In genomic region chr11:69840371-69841169, GRCh38 we compare ENCODE assay signal across 17 cellular contexts. TPM values are rescaled to one million over a fixed set of nuclear protein-coding genes. Genes with fewer than 3 reads are reported as not detected.
A peak's percentile ranks its signal among the peaks of the same experiment; 100 is the strongest.
DNase-seq lines count a peak whose midpoint lies in the region; ATAC-seq and TF ChIP-seq lines count a peak whose summit lies in the region.
"Had no signal": no experiment of that assay in that cellular context is flagged by ENCODE, and none has a peak within 500 bp of the region (broad histone marks: within the 10 kb centered on the region; RNA-seq: fewer than 3 reads in every experiment).

No MANE protein-coding gene starts in this region.

- intact Hi-C loops in A673 (cut with micrococcal nuclease; ENCODE audit: unreplicated experiment), result no loop called here

- no TSS peak for BruUV-seq in A673 (replicated peaks; lab: Mats Ljungman, UMichigan)

- H3K4me3 ChIP-seq in A673 (ENCODE audit: low read depth, low read length, poor library complexity, severe bottlenecking) (no peak overlapping the region), Peyer's patch (no peak overlapping the region)
- H3K4me3 ChIP-seq: GM23248, K562, skin epidermis had no signal

- ATAC-seq in HG02870 (IDR thresholded peaks at IDR 0.05; ENCODE audit: unreplicated experiment), result no peak
- ATAC-seq in GM21723 (IDR thresholded peaks at IDR 0.05; ENCODE audit: unreplicated experiment), result no peak
- no peak for ATAC-seq in stimulated activated naive CD8-positive, alpha-beta T cell treated with anti-CD3 and anti-CD28 coated beads, Interleukin-15, Interleukin-2, amounts not matched to agents 100 U/mL and 50 U/mL, for 24 hours
- ATAC-seq: activated CD4-positive, alpha-beta T cell treated with anti-CD3 and anti-CD28 coated beads for 36 hours; activated naive CD8-positive, alpha-beta T cell treated with anti-CD3 and anti-CD28 coated beads, Interleukin-2, amount 50 U/mL, for 24 hours; activated T-cell treated with anti-CD3 and anti-CD28 coated beads, Interleukin-2, amount 50 U/mL, for 4 hours; K562; stimulated activated memory B cell treated with anti-CD40 and anti-IgM and Interleukin-4, amounts not matched to agents 10 μg/mL and 1 μg/mL and 100 μg/mL, for 72 hours had no signal

- H3K36me3 ChIP-seq in A673 (ENCODE audit: insufficient read depth, low read length, poor library complexity, severe bottlenecking) (no peaks in the 10 kb centered on the region), Peyer's patch (no peaks in the 10 kb centered on the region)

- POLR2A ChIA-PET in A673 (lab: Charles Lee; ENCODE audit: low non-redundant PET), result no interaction called here

- CTCF ChIA-PET in A673 (lab: Charles Lee), result interaction anchor here (0.7 kb wide), 1 partner anchor 123 kb away, joined by 3 read pairs; no protein-coding TSS in a partner anchor

- TF ChIP-seq POLR2A in Peyer's patch (IDR thresholded peaks at IDR 0.05), result no peak

- H3K27ac ChIP-seq in A673 (ENCODE audit: low read depth, low read length, poor library complexity, severe bottlenecking) (no peak overlapping the region), Peyer's patch (no peak overlapping the region)
- H3K27ac ChIP-seq: GM23248, skin epidermis had no signal

- H3K4me1 ChIP-seq in A673 (ENCODE audit: insufficient read depth, low read length, poor library complexity, severe bottlenecking) (no peaks in the 10 kb centered on the region), Peyer's patch (no peaks in the 10 kb centered on the region)

- DNase-seq in A673 (ENCODE audit: low spot score) (peak; percentile 31), H4 (ENCODE audit: low spot score) (peak; percentile 35), Peyer's patch (peak in 2 of 3 donors; percentile 31 to 37), islet precursor cell (peak; percentile 54), NCI-H2171 (lab: John Stamatoyannopoulos, UW) (no peak)
- no peak for DNase-seq in stimulated activated naive CD8-positive, alpha-beta T cell treated with anti-CD3 and anti-CD28 coated beads, Interleukin-15, Interleukin-2, amounts not matched to agents 100 U/mL and 50 U/mL, for 24 hours
- DNase-seq: activated CD4-positive, alpha-beta T cell treated with anti-CD3 and anti-CD28 coated beads for 36 hours; activated naive CD8-positive, alpha-beta T cell treated with anti-CD3 and anti-CD28 coated beads, Interleukin-2, amount 50 U/mL, for 24 hours; activated T-cell treated with anti-CD3 and anti-CD28 coated beads, Interleukin-2, amount 50 U/mL, for 4 hours; GM23248; NCI-H446 treated with DMSO at 0.1 percent for 48 hours; nucleus accumbens had no signal

- H3K9me3 ChIP-seq in A673 (ENCODE audit: low read depth, low read length, poor library complexity, severe bottlenecking), result no peaks in the 10 kb centered on the region
- H3K9me3 ChIP-seq in Peyer's patch, result no peaks in the 10 kb centered on the region

- TF ChIP-seq CTCF in A673 (conservative IDR thresholded peaks at IDR 0.05; ENCODE audit: low read depth, low read length), result no peak
- no peak for TF ChIP-seq CTCF in Peyer's patch (IDR thresholded peaks at IDR 0.05)

- H3K27me3 ChIP-seq in A673 (replicated peaks; ENCODE audit: insufficient read depth, low read depth, low read length, poor library complexity) (no peaks in the 10 kb centered on the region), Peyer's patch (no peaks in the 10 kb centered on the region)

RNA-seq across cellular contexts. Expression of gene FGF3, which starts 21.4 kb away (rescaled TPM):
- total RNA-seq in A673 (2021), result not detected in 2 replicates
- not detected in 2 replicates for total RNA-seq in H4 (2014; rRNA removed; shearing (Covaris generic))
- total RNA-seq in Peyer's patch, result not detected
- total RNA-seq: activated CD4-positive, alpha-beta T cell treated with anti-CD3 and anti-CD28 coated beads for 36 hours; activated T-cell treated with anti-CD3 and anti-CD28 coated beads, Interleukin-2, amount 50 U/mL, for 4 hours; GM23248; K562 had no signal

Comparison
In these comparisons a context has a peak if more than half of its experiments do, and no peak if none do; other contexts are left out.
1. DNase-seq: peak in A673 (single experiment), H4 (single experiment), Peyer's patch (2 of 3) and islet precursor cell (single experiment); none in NCI-H2171 (single experiment) and stimulated activated naive CD8-positive, alpha-beta T cell treated with anti-CD3 and anti-CD28 coated beads, Interleukin-15, Interleukin-2, amounts not matched to agents 100 U/mL and 50 U/mL, for 24 hours (single experiment).